In genomic region chr1:12143631-12144155, GRCh38 we compare ENCODE assay signal across 8 cellular contexts. TPM values are rescaled to one million over a fixed set of nuclear protein-coding genes. Genes with fewer than 3 reads are reported as not detected.
DNase-seq lines count a peak whose midpoint lies in the region; ATAC-seq lines count a peak whose summit lies in the region.

No MANE protein-coding gene starts in this region.

- ATAC-seq in activated T-cell treated with anti-CD3 and anti-CD28 coated beads, Interleukin-2, amount 50 U/mL, for 4 hours = peak; percentile 62 to 73
- ATAC-seq in HG03565 (IDR thresholded peaks at IDR 0.05; ENCODE audit: unreplicated experiment) (no peak), GM21423 (IDR thresholded peaks at IDR 0.05; ENCODE audit: unreplicated experiment) (no peak)

- peaks cover 56% of the 10 kb centered on the region for H3K4me1 Mint-ChIP-seq in activated T-cell treated with anti-CD3 and anti-CD28 coated beads, Interleukin-2, amount 50 U/mL, for 4 hours (ENCODE audit: low read depth)

- DNase-seq in COLO829 (ENCODE audit: low spot score) (peak; percentile 95), HT-29 (ENCODE audit: low spot score) (peak; percentile 47), foreskin melanocyte (peak; percentile 97), pons (ENCODE audit: low spot score) (peak; percentile 91), activated gamma-delta T cell (lab: John Stamatoyannopoulos, UW) (no peak)
- DNase-seq in activated T-cell treated with anti-CD3 and anti-CD28 coated beads, Interleukin-2, amount 50 U/mL, for 4 hours = peak; percentile 31

- H3K36me3 Mint-ChIP-seq in activated T-cell treated with anti-CD3 and anti-CD28 coated beads, Interleukin-2, amount 50 U/mL, for 4 hours (ENCODE audit: insufficient read depth) = no peaks in the 10 kb centered on the region

- H3K27me3 Mint-ChIP-seq in activated T-cell treated with anti-CD3 and anti-CD28 coated beads, Interleukin-2, amount 50 U/mL, for 4 hours (ENCODE audit: low read depth) = no peaks in the 10 kb centered on the region

- peak overlapping the region; percentile 38 for H3K4me3 Mint-ChIP-seq in activated T-cell treated with anti-CD3 and anti-CD28 coated beads, Interleukin-2, amount 50 U/mL, for 4 hours

- no peaks in the 10 kb centered on the region for H3K9me3 Mint-ChIP-seq in activated T-cell treated with anti-CD3 and anti-CD28 coated beads, Interleukin-2, amount 50 U/mL, for 4 hours

RNA-seq across cellular contexts. Expression of gene TNFRSF1B, which starts 23.1 kb away (rescaled TPM):
- 0.08 TPM in 1 of 2 replicates, not detected in the other for total RNA-seq in HT-29 (2014; rRNA removed; shearing (Covaris generic))
- 100 to 1,000 TPM; 218 to 255 (median 229) TPM for total RNA-seq in activated T-cell treated with anti-CD3 and anti-CD28 coated beads, Interleukin-2, amount 50 U/mL, for 4 hours

Comparison
In these comparisons a context has a peak if more than half of its experiments do, and no peak if none do; other contexts are left out.
1. ATAC-seq: peak in activated T-cell treated with anti-CD3 and anti-CD28 coated beads, Interleukin-2, amount 50 U/mL, for 4 hours (2 of 2); none in HG03565 (single experiment) and GM21423 (single experiment).
2. RNA of gene TNFRSF1B, which starts 23.1 kb away (total RNA-seq): 218 to 255 TPM in activated T-cell treated with anti-CD3 and anti-CD28 coated beads, Interleukin-2, amount 50 U/mL, for 4 hours; 0.08 TPM in HT-29; every median in the first group is over 100 times any median in the second.